8 cellular contexts compared by ENCODE assay signal in genomic region chr3:190424478-190425439, GRCh38. TPM values are rescaled to one million over a fixed set of nuclear protein-coding genes. Genes with fewer than 3 reads are reported as not detected.
DNase-seq lines count a peak whose midpoint lies in the region; ATAC-seq and TF ChIP-seq lines count a peak whose summit lies in the region.

No MANE protein-coding gene starts in this region.

- DNase-seq in AG09309 (ENCODE audit: low read depth), result peak; percentile 28
- peak; percentile 32 for DNase-seq in NCI-H1694 (lab: John Stamatoyannopoulos, UW)
- peak; percentile 51 for DNase-seq in UCSD-AML1 (lab: John Stamatoyannopoulos, UW; ENCODE audit: unreplicated experiment)
- peak; percentile 87 for DNase-seq in choroid plexus epithelial cell (ENCODE audit: low read depth)
- peak; percentile 68 for DNase-seq in left lobe of liver (ENCODE audit: low spot score)
- peak; percentile 23 for DNase-seq in stimulated activated naive CD4-positive, alpha-beta T cell treated with Interleukin-2 at 50 U/mL for 16 hours (lab: John Stamatoyannopoulos, UW)

- peak; percentile 57 for ATAC-seq in GM18519 (IDR thresholded peaks at IDR 0.05; ENCODE audit: low FRiP score, unreplicated experiment)
- peak; percentile 68 for ATAC-seq in HG02973 (IDR thresholded peaks at IDR 0.05; ENCODE audit: unreplicated experiment)
- peak; percentile 98 for ATAC-seq in left lobe of liver

- no peak overlapping the region for H3K4me3 ChIP-seq in AG09309 (ENCODE audit: control insufficient read depth, low read depth, low read length)
- peak overlapping the region; percentile 18 for H3K4me3 ChIP-seq in choroid plexus epithelial cell (ENCODE audit: low read depth, low read length)

- peak; percentile 64 for TF ChIP-seq CTCF in AG09309 (IDR thresholded peaks at IDR 0.05; ENCODE audit: control insufficient read depth, insufficient read depth, low read depth, low read length, missing control alignments)
- TF ChIP-seq CTCF in choroid plexus epithelial cell (conservative IDR thresholded peaks at IDR 0.05; ENCODE audit: low read depth, low read length), result peak; percentile 69

RNA-seq across cellular contexts. Expression of gene TMEM207, which starts 24.9 kb away (rescaled TPM):
- total RNA-seq in left lobe of liver, result not detected

RNA-seq across cellular contexts. Expression of gene CLDN16, which starts 36.8 kb away (rescaled TPM):
- total RNA-seq in left lobe of liver, result 1.2 TPM

Comparison
In these comparisons a context has a peak if more than half of its experiments do, and no peak if none do; other contexts are left out.
1. DNase-seq: peak in every context shown above with its lines; median percentile 87 in choroid plexus epithelial cell; 68 in left lobe of liver; 51 in UCSD-AML1; 32 in NCI-H1694; 28 in AG09309; 23 in stimulated activated naive CD4-positive, alpha-beta T cell treated with Interleukin-2 at 50 U/mL for 16 hours.